ENCODE assay signal across 1 cellular context in the genomic region with DNA sequence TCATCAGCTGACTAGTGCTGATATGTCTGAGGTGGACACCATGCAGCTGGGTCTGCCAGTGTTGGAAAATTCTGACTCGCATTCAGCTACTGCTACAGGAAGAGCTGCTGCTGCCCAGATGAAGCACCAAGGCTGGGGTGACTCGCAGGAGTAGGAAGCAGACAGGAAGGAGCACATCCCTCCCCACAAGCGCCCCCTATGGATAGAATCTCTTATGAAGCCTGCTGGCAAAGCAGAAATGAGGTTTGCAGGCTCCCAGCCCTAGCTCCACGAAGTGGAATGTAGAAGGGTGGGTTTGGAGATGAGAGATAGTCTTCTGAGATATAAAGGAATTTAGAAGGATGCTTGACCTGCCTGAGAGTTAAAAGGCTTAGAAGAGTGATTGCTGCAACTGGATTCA.
TF ChIP-seq lines count a peak whose summit lies in the region.

No MANE protein-coding gene starts in this region.

TF ChIP-seq in IMR-90, 13 proteins besides CTCF, POLR2A, EP300 and RAD21 (continued from another document):
- TF ChIP-seq NFE2L2 (IDR thresholded peaks at IDR 0.05; ENCODE audit: low read depth, low read length) (no peak), MAZ (IDR thresholded peaks at IDR 0.05; ENCODE audit: borderline replicate concordance, low read depth, low read length) (no peak), CEBPB (IDR thresholded peaks at IDR 0.05; ENCODE audit: low read depth, low read length) (no peak), MAFK (IDR thresholded peaks at IDR 0.05; ENCODE audit: low read depth, low read length) (no peak), RFX5 (IDR thresholded peaks at IDR 0.05; ENCODE audit: low read depth, low read length) (no peak)
- TF ChIP-seq, protein P1, sequence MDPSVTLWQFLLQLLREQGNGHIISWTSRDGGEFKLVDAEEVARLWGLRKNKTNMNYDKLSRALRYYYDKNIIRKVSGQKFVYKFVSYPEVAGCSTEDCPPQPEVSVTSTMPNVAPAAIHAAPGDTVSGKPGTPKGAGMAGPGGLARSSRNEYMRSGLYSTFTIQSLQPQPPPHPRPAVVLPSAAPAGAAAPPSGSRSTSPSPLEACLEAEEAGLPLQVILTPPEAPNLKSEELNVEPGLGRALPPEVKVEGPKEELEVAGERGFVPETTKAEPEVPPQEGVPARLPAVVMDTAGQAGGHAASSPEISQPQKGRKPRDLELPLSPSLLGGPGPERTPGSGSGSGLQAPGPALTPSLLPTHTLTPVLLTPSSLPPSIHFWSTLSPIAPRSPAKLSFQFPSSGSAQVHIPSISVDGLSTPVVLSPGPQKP (IDR thresholded peaks at IDR 0.05; ENCODE audit: borderline replicate concordance, low read depth, low read length): no peak
